ENCODE assay signal across 27 cellular contexts in genomic region chr20:20894753-20895152, GRCh38.
A peak's percentile ranks its signal among the peaks of the same experiment; 100 is the strongest.
DNase-seq lines count a peak whose midpoint lies in the region; ATAC-seq and TF ChIP-seq lines count a peak whose summit lies in the region.
"Had no signal": no experiment of that assay in that cellular context is flagged by ENCODE, and none has a peak within 500 bp of the region (broad histone marks: within the 10 kb centered on the region; RNA-seq: fewer than 3 reads in every experiment).

No MANE protein-coding gene starts in this region.

- no peak overlapping the region for H3K4me3 Mint-ChIP-seq in activated naive CD4-positive, alpha-beta T cell treated with anti-CD3 and anti-CD28 coated beads for 36 hours
- H3K4me3 Mint-ChIP-seq: activated T-cell treated with anti-CD3 and anti-CD28 coated beads, Interleukin-2, amount 50 U/mL, for 24 hours; brain; naive B cell; stimulated activated memory B cell treated with anti-CD40 and anti-IgM and Interleukin-4, amounts not matched to agents 10 μg/mL and 1 μg/mL and 100 μg/mL, for 72 hours had no signal

- H2BK5ac ChIP-seq in mesenchymal stem cell (ENCODE audit: low read depth, low read length, poor library complexity, severe bottlenecking) = no peak overlapping the region

- H4K91ac ChIP-seq in mesenchymal stem cell (ENCODE audit: low read length) = no peak overlapping the region

- no peak for TF ChIP-seq POLR2A in thyroid gland (IDR thresholded peaks at IDR 0.05)

- H3K4ac ChIP-seq in mesenchymal stem cell (ENCODE audit: low read depth in 1 of 2, low read length in 2 of 2) = no peak overlapping the region

- H3K79me1 ChIP-seq in mesenchymal stem cell (replicated peaks; ENCODE audit: low read length, poor library complexity, severe bottlenecking) = no peaks in the 10 kb centered on the region

- intact Hi-C loops in heart right ventricle (cut with DNase I) (no loop called here), left cardiac atrium (cut with DNase I) (loop anchor here in 1 of 2 donors (10.0 kb wide), 1 partner anchor 60 kb away; no protein-coding TSS in a partner anchor), thyroid gland (cut with DNase I) (no loop called here)
- intact Hi-C loops in activated naive CD4-positive, alpha-beta T cell treated with anti-CD3 and anti-CD28 coated beads for 36 hours (cut with micrococcal nuclease) = no loop called here

- no peaks in the 10 kb centered on the region for H3K4me1 Mint-ChIP-seq in activated naive CD4-positive, alpha-beta T cell treated with anti-CD3 and anti-CD28 coated beads for 36 hours (ENCODE audit: low read depth)
- H3K4me1 Mint-ChIP-seq: naive B cell; stimulated activated memory B cell treated with anti-CD40 and anti-IgM and Interleukin-4, amounts not matched to agents 10 μg/mL and 1 μg/mL and 100 μg/mL, for 72 hours had no signal

- H2BK120ac ChIP-seq in mesenchymal stem cell (ENCODE audit: low read depth, low read length) = no peak overlapping the region

- H3K27ac Mint-ChIP-seq in activated naive CD4-positive, alpha-beta T cell treated with anti-CD3 and anti-CD28 coated beads for 36 hours = no peak overlapping the region
- H3K27ac Mint-ChIP-seq: activated T-cell treated with anti-CD3 and anti-CD28 coated beads, Interleukin-2, amount 50 U/mL, for 24 hours; brain; naive B cell; stimulated activated memory B cell treated with anti-CD40 and anti-IgM and Interleukin-4, amounts not matched to agents 10 μg/mL and 1 μg/mL and 100 μg/mL, for 72 hours had no signal

- no peak overlapping the region for H3K14ac ChIP-seq in mesenchymal stem cell (ENCODE audit: low read length in 2 of 2)

- H3K9me3 ChIP-seq in heart right ventricle = peaks cover 0 to 14% (median 0%) of the 10 kb centered on the region in 11 donors
- H3K9me3 ChIP-seq in MG63 = no peaks in the 10 kb centered on the region
- no peaks in the 10 kb centered on the region for H3K9me3 ChIP-seq in SK-N-MC (ENCODE audit: low read depth, low read length)
- H3K9me3 ChIP-seq in thyroid gland = no peaks in the 10 kb centered on the region
- no peaks in the 10 kb centered on the region for H3K9me3 ChIP-seq in mesenchymal stem cell (ENCODE audit: control insufficient read depth, low read length)
- H3K9me3 ChIP-seq: adrenal gland, suprapubic skin, vagina had no signal

- H3K4me2 ChIP-seq in mesenchymal stem cell (ENCODE audit: low read length, poor library complexity, severe bottlenecking) = no peak overlapping the region

- peaks cover 12% of the 10 kb centered on the region for H3K27me3 Mint-ChIP-seq in activated naive CD4-positive, alpha-beta T cell treated with anti-CD3 and anti-CD28 coated beads for 36 hours (ENCODE audit: low read depth)

- H3K27me3 ChIP-seq in heart right ventricle = peaks cover 0 to 19% (median 0%) of the 10 kb centered on the region in 7 donors
- H3K27me3 ChIP-seq in MG63 = no peaks in the 10 kb centered on the region
- H3K27me3 ChIP-seq in thyroid gland = no peaks in the 10 kb centered on the region
- no peaks in the 10 kb centered on the region for H3K27me3 ChIP-seq in mesenchymal stem cell (ENCODE audit: control insufficient read depth in 1 of 2, insufficient read depth in 1 of 2, low read length in 2 of 2)
- H3K27me3 ChIP-seq: adrenal gland; BLaER1 treated with 17β-estradiol and CSF1 and Interleukin-3, amounts not matched to agents 10 nM and 100 nM; vagina had no signal

- H3K36me3 Mint-ChIP-seq in activated naive CD4-positive, alpha-beta T cell treated with anti-CD3 and anti-CD28 coated beads for 36 hours (ENCODE audit: low read depth) = no peaks in the 10 kb centered on the region
- H3K36me3 Mint-ChIP-seq: brain; naive B cell; stimulated activated memory B cell treated with anti-CD40 and anti-IgM and Interleukin-4, amounts not matched to agents 10 μg/mL and 1 μg/mL and 100 μg/mL, for 72 hours had no signal

- no peak overlapping the region for H3K23ac ChIP-seq in mesenchymal stem cell (ENCODE audit: low read length in 2 of 2)

- H3K9ac ChIP-seq in SK-N-MC (ENCODE audit: insufficient read length) (no peak overlapping the region), mesenchymal stem cell (ENCODE audit: low read length) (no peak overlapping the region)
- H3K9ac ChIP-seq: BLaER1 treated with 17β-estradiol and CSF1 and Interleukin-3, amounts not matched to agents 10 nM and 100 nM had no signal

- H3K18ac ChIP-seq in mesenchymal stem cell (ENCODE audit: low read depth in 1 of 2, low read length in 2 of 2) = no peak overlapping the region

- peak in 5 of 8 donors; percentile 43 to 82 (median 47) for ATAC-seq in heart right ventricle
- no peak for ATAC-seq in left cardiac atrium
- ATAC-seq: K562; stimulated activated memory B cell treated with anti-CD40 and anti-IgM and Interleukin-4, amounts not matched to agents 10 μg/mL and 1 μg/mL and 100 μg/mL, for 72 hours had no signal

- 62 to 78% methylated on average over 13 of the region's 13 CpGs for WGBS in heart right ventricle, 2 donors
- WGBS in thyroid gland, 2 donors = 35 to 38% methylated on average over 13 of the region's 13 CpGs
- 85% methylated on average over 13 of the region's 13 CpGs for WGBS in mesenchymal stem cell

- H3K36me3 ChIP-seq in heart right ventricle = no peaks in the 10 kb centered on the region
- H3K36me3 ChIP-seq in MG63 = no peaks in the 10 kb centered on the region
- H3K36me3 ChIP-seq in SK-N-MC (ENCODE audit: insufficient read depth, low read length) = no peaks in the 10 kb centered on the region
- H3K36me3 ChIP-seq in thyroid gland = no peaks in the 10 kb centered on the region
- no peaks in the 10 kb centered on the region for H3K36me3 ChIP-seq in mesenchymal stem cell (ENCODE audit: control insufficient read depth in 1 of 2, insufficient read depth in 2 of 2, low read depth in 1 of 2, low read length in 2 of 2)
- H3K36me3 ChIP-seq: adrenal gland; BLaER1 treated with 17β-estradiol and CSF1 and Interleukin-3, amounts not matched to agents 10 nM and 100 nM; suprapubic skin; vagina had no signal

- H2AFZ ChIP-seq in mesenchymal stem cell (ENCODE audit: low read depth, low read length) = no peak overlapping the region

- H2AK5ac ChIP-seq in mesenchymal stem cell (ENCODE audit: low read length, severe bottlenecking) = no peak overlapping the region

- H2BK12ac ChIP-seq in mesenchymal stem cell (ENCODE audit: low read length in 2 of 2) = no peak overlapping the region

- no peak overlapping the region for H4K8ac ChIP-seq in mesenchymal stem cell (ENCODE audit: low read length)

- no peak overlapping the region for H2BK15ac ChIP-seq in mesenchymal stem cell (ENCODE audit: low read depth, poor library complexity, severe bottlenecking)

- CTCF ChIA-PET in activated naive CD4-positive, alpha-beta T cell treated with anti-CD3 and anti-CD28 coated beads for 36 hours (lab: Charles Lee) = no interaction called here

- DNase-seq in heart right ventricle = peak in 1 of 2 donors; percentile 33
- DNase-seq in left cardiac atrium = no peak
- peak; percentile 4 for DNase-seq in MG63
- DNase-seq in SK-N-MC (ENCODE audit: low read depth, low spot score) = peak; percentile 89
- peak; percentile 79 to 84 for DNase-seq in thyroid gland
- DNase-seq in activated naive CD4-positive, alpha-beta T cell treated with anti-CD3 and anti-CD28 coated beads for 36 hours = no peak
- DNase-seq in AG20443 (ENCODE audit: low spot score) = no peak
- DNase-seq in mesenchymal stem cell = no peak
- DNase-seq: activated CD4-positive, CD25-positive, alpha-beta regulatory T cell treated with anti-CD3 and anti-CD28 coated beads, Interleukin-2, amount 50 U/mL, for 72 hours; activated gamma-delta T cell treated with Interleukin-2 at 50 U/mL for 16 hours; activated T-cell treated with anti-CD3 and anti-CD28 coated beads, Interleukin-2, amount 50 U/mL, for 24 hours; adrenal gland; GDM1; GOT3; head of caudate nucleus; naive B cell; NCI-H1436 treated with DMSO at 0.1 percent for 48 hours; NCI-H345; NCI-H82; SHP77; stimulated activated CD4-positive, alpha-beta T cell treated with anti-CD3 and anti-CD28 coated beads, Interleukin-4, amount 100 ng/mL, for 1 hour had no signal

- H3K4me3 ChIP-seq in heart right ventricle = no peak overlapping the region
- no peak overlapping the region for H3K4me3 ChIP-seq in MG63
- H3K4me3 ChIP-seq in SK-N-MC = no peak overlapping the region
- H3K4me3 ChIP-seq in thyroid gland (replicated peaks in 1 of 3) = no peak overlapping the region
- H3K4me3 ChIP-seq in mesenchymal stem cell (ENCODE audit: insufficient read depth in 1 of 2, low read depth in 1 of 2, low read length in 2 of 2) = no peak overlapping the region
- H3K4me3 ChIP-seq: adrenal gland; BLaER1 treated with 17β-estradiol and CSF1 and Interleukin-3, amounts not matched to agents 10 nM and 100 nM; K562; suprapubic skin; vagina had no signal

- H3K9me3 Mint-ChIP-seq in activated naive CD4-positive, alpha-beta T cell treated with anti-CD3 and anti-CD28 coated beads for 36 hours = no peaks in the 10 kb centered on the region
- H3K9me3 Mint-ChIP-seq: activated T-cell treated with anti-CD3 and anti-CD28 coated beads, Interleukin-2, amount 50 U/mL, for 24 hours had no signal

- TF ChIP-seq CTCF in heart right ventricle (IDR thresholded peaks at IDR 0.05) (no peak), thyroid gland (IDR thresholded peaks at IDR 0.05) (peak in 1 of 6 experiments; percentile 4)

- H3K4me1 ChIP-seq in heart right ventricle (peaks cover 0 to 8% (median 0%) of the 10 kb centered on the region in 9 donors), thyroid gland (peaks cover 24 to 25% of the 10 kb centered on the region in 2 donors), mesenchymal stem cell (ENCODE audit: control insufficient read depth, insufficient read depth, low read depth, low read length) (no peaks in the 10 kb centered on the region)
- H3K4me1 ChIP-seq: adrenal gland, suprapubic skin had no signal

- peak overlapping the region in 1 of 10 donors; percentile 15 for H3K27ac ChIP-seq in heart right ventricle
- no peak overlapping the region for H3K27ac ChIP-seq in SK-N-MC
- H3K27ac ChIP-seq in thyroid gland = peak overlapping the region; percentile 30 to 67 (median 63)
- H3K27ac ChIP-seq in mesenchymal stem cell (ENCODE audit: low read length, poor library complexity, severe bottlenecking) = no peak overlapping the region
- H3K27ac ChIP-seq: adrenal gland; BLaER1 treated with 17β-estradiol and CSF1 and Interleukin-3, amounts not matched to agents 10 nM and 100 nM; suprapubic skin; vagina had no signal

Comparison
In these comparisons a context has a peak if more than half of its experiments do, and no peak if none do; other contexts are left out.
1. ATAC-seq: peak in heart right ventricle (5 of 8); none in left cardiac atrium (0 of 2).
2. DNase-seq: peak in MG63 (single experiment), SK-N-MC (single experiment) and thyroid gland (2 of 2); none in left cardiac atrium (single experiment), activated naive CD4-positive, alpha-beta T cell treated with anti-CD3 and anti-CD28 coated beads for 36 hours (single experiment), AG20443 (single experiment) and mesenchymal stem cell (single experiment).
3. H3K27ac ChIP-seq: peak in thyroid gland (3 of 3); none in SK-N-MC (single experiment) and mesenchymal stem cell (single experiment).